Comparison of ENCODE assay signal across 29 cellular contexts in genomic region chr7:37971491-37971890, GRCh38. TPM values are rescaled to one million over a fixed set of nuclear protein-coding genes. Genes with fewer than 3 reads are reported as not detected.
DNase-seq lines count a peak whose midpoint lies in the region; ATAC-seq, FAIRE-seq and TF ChIP-seq lines count a peak whose summit lies in the region.
"Had no signal": no experiment of that assay in that cellular context is flagged by ENCODE, and none has a peak within 500 bp of the region (broad histone marks: within the 10 kb centered on the region; RNA-seq: fewer than 3 reads in every experiment).

No MANE protein-coding gene starts in this region.

- peaks cover 25% of the 10 kb centered on the region for H3K4me1 ChIP-seq in adipocyte (ENCODE audit: control insufficient read depth, insufficient read depth, low read length)
- no peaks in the 10 kb centered on the region for H3K4me1 ChIP-seq in pancreas
- H3K4me1 ChIP-seq: Caco-2, SJSA1 had no signal

- no peaks in the 10 kb centered on the region for H3K36me3 ChIP-seq in adipocyte (ENCODE audit: control insufficient read depth, insufficient read depth, low read length, severe bottlenecking)
- H3K36me3 ChIP-seq in pancreas, result no peaks in the 10 kb centered on the region
- H3K36me3 ChIP-seq: SJSA1 had no signal

- intact Hi-C loops in pancreas (cut with DNase I), result no loop called here

- H3K9ac ChIP-seq in adipocyte (ENCODE audit: low read length), result peak overlapping the region; percentile 36

- TF ChIP-seq CTCF in fibroblast of the aortic adventitia (IDR thresholded peaks at IDR 0.05; ENCODE audit: insufficient read depth, low read length), result no peak
- TF ChIP-seq CTCF in pancreas (IDR thresholded peaks at IDR 0.05), result no peak

- H3K27me3 ChIP-seq in adipocyte (replicated peaks; ENCODE audit: control insufficient read depth, insufficient read depth, low read length) (no peaks in the 10 kb centered on the region), pancreas (no peaks in the 10 kb centered on the region)
- H3K27me3 ChIP-seq: SJSA1 had no signal

- 90 to 97% methylated on average over 4 of the region's 4 CpGs for WGBS in pancreas, 2 donors

- H3K9me3 ChIP-seq in adipocyte (ENCODE audit: control insufficient read depth, low read length) (no peaks in the 10 kb centered on the region), pancreas (no peaks in the 10 kb centered on the region)
- H3K9me3 ChIP-seq: Caco-2, SJSA1 had no signal

- ATAC-seq in HG03135 (IDR thresholded peaks at IDR 0.05; ENCODE audit: unreplicated experiment) (no peak), GM19351 (IDR thresholded peaks at IDR 0.05; ENCODE audit: unreplicated experiment) (no peak), pancreas (no peak)
- ATAC-seq: CD8-positive, alpha-beta T cell; HepG2 had no signal

- no peak overlapping the region for H3K27ac ChIP-seq in pancreas
- H3K27ac ChIP-seq: SJSA1 had no signal

- DNase-seq in AG08395 (ENCODE audit: low spot score), result peak; percentile 54
- DNase-seq in adipocyte (ENCODE audit: low read depth), result no peak
- DNase-seq in fibroblast of the aortic adventitia (ENCODE audit: low read depth), result peak; percentile 63
- DNase-seq in stromal cell of bone marrow (ENCODE audit: low read depth), result peak; percentile 90
- no peak for DNase-seq in pancreas
- DNase-seq: 8988T; C1 segment of cervical spinal cord; Caco-2; CD8-positive, alpha-beta T cell; DMS79; EL; GF-D8; HCEC 1CT; Karpas-422; MV-4-11; NCI-H146; NCI-H1930; NCI-H2107; NCI-H446; NCI-H526; Right ventricle myocardium superior; RPMI8226 had no signal

- FAIRE-seq in pancreas (lab: Jason Lieb, UNC), result no peak
- FAIRE-seq: GM12891, H1, HepG2 had no signal

- H3K4me3 ChIP-seq in adipocyte (ENCODE audit: low read length), result peak overlapping the region; percentile 38
- no peak overlapping the region for H3K4me3 ChIP-seq in fibroblast of the aortic adventitia (ENCODE audit: low read depth, low read length)
- no peak overlapping the region for H3K4me3 ChIP-seq in pancreas
- H3K4me3 ChIP-seq: SJSA1 had no signal

RNA-seq across cellular contexts. Expression of gene EPDR1, which starts 51.1 kb away (rescaled TPM):
- total RNA-seq in fibroblast of the aortic adventitia (ENCODE audit: low replicate concordance) (27.8 and 47.9 TPM in 2 replicates), pancreas (10 to 100 TPM in 2 of 6 donors, 1 to 10 TPM in 4; 6.3 to 12.3 (median 8.7) TPM)
- 1 to 10 TPM; 2.4 to 5.1 TPM for polyA plus RNA-seq in pancreas
- total RNA-seq: MCF 10A had no signal

RNA-seq across cellular contexts. Expression of gene SFRP4, which starts 54.9 kb away (rescaled TPM):
- total RNA-seq in fibroblast of the aortic adventitia (ENCODE audit: low replicate concordance), result 40.9 and 171 TPM in 2 replicates
- 10 to 100 TPM in 2 of 6 donors, 1 to 10 TPM in 1, under 1 TPM in 3; 0.47 to 21.3 (median 1.5) TPM for total RNA-seq in pancreas
- polyA plus RNA-seq in pancreas, result 1 to 10 TPM in 1 of 2 donors, under 1 TPM in 1; 0.59 to 1.3 TPM
- total RNA-seq: Caco-2; CD8-positive, alpha-beta T cell; H1; MCF 10A; SJSA1 had no signal

Comparison
In these comparisons a context has a peak if more than half of its experiments do, and no peak if none do; other contexts are left out.
1. DNase-seq: peak in AG08395 (single experiment), fibroblast of the aortic adventitia (single experiment) and stromal cell of bone marrow (single experiment); none in adipocyte (single experiment) and pancreas (0 of 6).